1 cellular context compared by ENCODE assay signal in the genomic region with DNA sequence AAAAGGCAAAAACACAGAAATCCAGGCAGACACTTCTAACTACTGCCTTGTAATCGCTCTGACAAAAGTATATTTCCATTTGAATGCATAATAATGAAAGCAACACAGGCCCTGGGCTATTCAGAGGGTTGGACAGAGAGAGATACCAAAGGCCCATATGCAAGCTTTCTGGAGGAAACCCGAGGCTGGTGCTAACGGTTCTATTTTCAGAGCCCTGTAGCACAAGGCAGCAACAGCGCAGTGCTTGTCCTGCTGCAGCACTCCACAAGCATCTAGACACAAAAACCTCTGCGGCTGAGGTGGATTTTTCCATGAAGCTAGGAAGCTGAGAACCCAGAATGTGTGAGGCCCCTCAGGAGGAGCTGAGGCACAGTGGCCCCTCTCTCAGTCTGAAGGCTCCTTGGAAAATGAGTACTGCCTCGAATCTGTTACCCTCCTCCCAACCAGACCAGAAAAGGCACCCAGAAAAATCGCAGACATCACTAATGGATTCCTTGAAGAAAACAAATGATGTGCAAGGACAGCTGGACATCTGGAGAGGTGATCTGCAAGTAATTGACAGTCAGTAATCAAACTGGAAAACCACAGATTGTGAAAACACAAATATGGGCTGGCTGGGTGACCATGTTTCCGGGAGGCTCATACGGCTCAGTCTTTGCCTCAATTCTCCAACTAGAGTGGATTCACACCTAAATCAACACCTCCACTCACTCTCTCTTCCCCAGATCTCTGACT.
TF ChIP-seq lines count a peak whose summit lies in the region.

No MANE protein-coding gene starts in this region.

TF ChIP-seq in GM12878, 131 proteins besides CTCF, POLR2A, EP300 and RAD21 (continued from another document):
- TF ChIP-seq, protein P1, sequence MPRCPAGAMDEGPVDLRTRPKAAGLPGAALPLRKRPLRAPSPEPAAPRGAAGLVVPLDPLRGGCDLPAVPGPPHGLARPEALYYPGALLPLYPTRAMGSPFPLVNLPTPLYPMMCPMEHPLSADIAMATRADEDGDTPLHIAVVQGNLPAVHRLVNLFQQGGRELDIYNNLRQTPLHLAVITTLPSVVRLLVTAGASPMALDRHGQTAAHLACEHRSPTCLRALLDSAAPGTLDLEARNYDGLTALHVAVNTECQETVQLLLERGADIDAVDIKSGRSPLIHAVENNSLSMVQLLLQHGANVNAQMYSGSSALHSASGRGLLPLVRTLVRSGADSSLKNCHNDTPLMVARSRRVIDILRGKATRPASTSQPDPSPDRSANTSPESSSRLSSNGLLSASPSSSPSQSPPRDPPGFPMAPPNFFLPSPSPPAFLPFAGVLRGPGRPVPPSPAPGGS (IDR thresholded peaks at IDR 0.05; ENCODE audit: borderline replicate concordance, insufficient read depth, low read depth, low read length, poor library complexity, severe bottlenecking): no peak
- no peak for TF ChIP-seq JUNB (IDR thresholded peaks at IDR 0.05)
- TF ChIP-seq WRNIP1 (IDR thresholded peaks at IDR 0.05; ENCODE audit: borderline replicate concordance, low read depth, low read length): no peak
- no peak for TF ChIP-seq SIX5 (IDR thresholded peaks at IDR 0.05; ENCODE audit: low read depth, low read length, severe bottlenecking)
- no peak for TF ChIP-seq LARP7 (IDR thresholded peaks at IDR 0.05)
- TF ChIP-seq, protein P2, sequence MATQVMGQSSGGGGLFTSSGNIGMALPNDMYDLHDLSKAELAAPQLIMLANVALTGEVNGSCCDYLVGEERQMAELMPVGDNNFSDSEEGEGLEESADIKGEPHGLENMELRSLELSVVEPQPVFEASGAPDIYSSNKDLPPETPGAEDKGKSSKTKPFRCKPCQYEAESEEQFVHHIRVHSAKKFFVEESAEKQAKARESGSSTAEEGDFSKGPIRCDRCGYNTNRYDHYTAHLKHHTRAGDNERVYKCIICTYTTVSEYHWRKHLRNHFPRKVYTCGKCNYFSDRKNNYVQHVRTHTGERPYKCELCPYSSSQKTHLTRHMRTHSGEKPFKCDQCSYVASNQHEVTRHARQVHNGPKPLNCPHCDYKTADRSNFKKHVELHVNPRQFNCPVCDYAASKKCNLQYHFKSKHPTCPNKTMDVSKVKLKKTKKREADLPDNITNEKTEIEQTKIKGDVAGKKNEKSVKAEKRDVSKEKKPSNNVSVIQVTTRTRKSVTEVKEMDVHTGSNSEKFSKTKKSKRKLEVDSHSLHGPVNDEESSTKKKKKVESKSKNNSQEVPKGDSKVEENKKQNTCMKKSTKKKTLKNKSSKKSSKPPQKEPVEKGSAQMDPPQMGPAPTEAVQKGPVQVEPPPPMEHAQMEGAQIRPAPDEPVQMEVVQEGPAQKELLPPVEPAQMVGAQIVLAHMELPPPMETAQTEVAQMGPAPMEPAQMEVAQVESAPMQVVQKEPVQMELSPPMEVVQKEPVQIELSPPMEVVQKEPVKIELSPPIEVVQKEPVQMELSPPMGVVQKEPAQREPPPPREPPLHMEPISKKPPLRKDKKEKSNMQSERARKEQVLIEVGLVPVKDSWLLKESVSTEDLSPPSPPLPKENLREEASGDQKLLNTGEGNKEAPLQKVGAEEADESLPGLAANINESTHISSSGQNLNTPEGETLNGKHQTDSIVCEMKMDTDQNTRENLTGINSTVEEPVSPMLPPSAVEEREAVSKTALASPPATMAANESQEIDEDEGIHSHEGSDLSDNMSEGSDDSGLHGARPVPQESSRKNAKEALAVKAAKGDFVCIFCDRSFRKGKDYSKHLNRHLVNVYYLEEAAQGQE (IDR thresholded peaks at IDR 0.05; ENCODE audit: low read depth, low read length): no peak
- no peak for TF ChIP-seq FOXK2 (IDR thresholded peaks at IDR 0.05)
- TF ChIP-seq NR2F1 (conservative IDR thresholded peaks at IDR 0.05): no peak
